10 cellular contexts compared by ENCODE assay signal in the genomic region with DNA sequence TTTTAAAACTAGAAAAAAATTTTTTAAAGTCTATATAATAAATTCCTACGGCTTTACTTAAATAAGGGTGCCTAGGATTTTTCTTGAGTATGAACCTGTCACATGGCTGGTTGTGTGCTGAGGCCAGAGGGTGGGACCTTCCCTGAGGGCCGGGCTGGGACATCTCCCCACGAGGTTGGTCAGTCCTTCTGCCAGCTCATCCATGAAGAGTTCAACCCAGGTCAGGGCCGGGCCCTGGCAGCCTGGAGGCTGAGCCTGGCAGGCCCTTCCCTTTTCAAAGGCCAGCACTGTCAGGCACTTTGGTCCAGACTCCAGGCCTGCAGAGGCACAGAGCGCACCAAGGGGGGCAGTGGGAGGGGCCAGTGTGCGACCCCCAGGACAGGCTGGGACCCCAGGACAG.
DNase-seq lines count a peak whose midpoint lies in the region; ATAC-seq and FAIRE-seq lines count a peak whose summit lies in the region.
"Had no signal": no experiment of that assay in that cellular context is flagged by ENCODE, and none has a peak within 500 bp of the region (broad histone marks: within the 10 kb centered on the region; RNA-seq: fewer than 3 reads in every experiment).

No MANE protein-coding gene starts in this region.

- DNase-seq in NCI-H82 (lab: John Stamatoyannopoulos, UW): peak; percentile 29
- DNase-seq in NCI-H82 treated with DMSO at 0.1 percent for 48 hours (lab: John Stamatoyannopoulos, UW; ENCODE audit: unreplicated experiment): no peak
- peak; percentile 86 for DNase-seq in amniotic epithelial cell (ENCODE audit: low read depth)
- peak; percentile 89 for DNase-seq in kidney tubule cell (ENCODE audit: low spot score)
- DNase-seq in urothelium cell line (ENCODE audit: low spot score): peak; percentile 35
- DNase-seq: stimulated activated CD4-positive, alpha-beta T cell treated with anti-CD3 and anti-CD28 coated beads, Interleukin-4, amount 100 ng/mL, for 24 hours had no signal

- FAIRE-seq in urothelium cell line (lab: Jason Lieb, UNC): no peak
- FAIRE-seq: A204.1 had no signal

- no peak for ATAC-seq in HG02610 (IDR thresholded peaks at IDR 0.05; ENCODE audit: unreplicated experiment)
- ATAC-seq in HG02798 (IDR thresholded peaks at IDR 0.05; ENCODE audit: poor library complexity, unreplicated experiment): no peak
- ATAC-seq in HG03354 (IDR thresholded peaks at IDR 0.05; ENCODE audit: poor library complexity, severe bottlenecking, unreplicated experiment): no peak
